Comparison of ENCODE assay signal across 9 cellular contexts in genomic region chr6:142693446-142693845, GRCh38.
DNase-seq lines count a peak whose midpoint lies in the region; ATAC-seq, FAIRE-seq and TF ChIP-seq lines count a peak whose summit lies in the region.
"Had no signal": no experiment of that assay in that cellular context is flagged by ENCODE, and none has a peak within 500 bp of the region (broad histone marks: within the 10 kb centered on the region; RNA-seq: fewer than 3 reads in every experiment).

No MANE protein-coding gene starts in this region.

- peaks cover 0 to 37% (median 5%) of the 10 kb centered on the region in 9 donors for H3K4me1 ChIP-seq in heart right ventricle
- H3K4me1 ChIP-seq in small intestine (ENCODE audit: control insufficient read depth in 2 of 2, insufficient read depth in 1 of 2, low read depth in 1 of 2, low read length in 1 of 2): no peaks in the 10 kb centered on the region

- H3K4me3 ChIP-seq in heart right ventricle: no peak overlapping the region
- H3K4me3 ChIP-seq in fibroblast of pulmonary artery (replicated peaks; ENCODE audit: low read depth, low read length): no peak overlapping the region
- H3K4me3 ChIP-seq in small intestine (ENCODE audit: low read depth in 1 of 2, low read length in 2 of 2): no peak overlapping the region
- no peak overlapping the region for H3K4me3 ChIP-seq in WERI-Rb-1 (ENCODE audit: low read depth, low read length)

- no peaks in the 10 kb centered on the region for H3K9me3 Mint-ChIP-seq in activated T-helper 17 cell treated with anti-CD3 and anti-CD28 coated beads, Interleukin-2, amount 50 U/mL, for 72 hours
- H3K9me3 Mint-ChIP-seq: activated B cell treated with CpG ODN at 0.5 μM for 24 hours had no signal

- no peaks in the 10 kb centered on the region for H3K36me3 ChIP-seq in heart right ventricle
- H3K36me3 ChIP-seq in small intestine (ENCODE audit: control insufficient read depth in 2 of 2, insufficient read depth in 2 of 2, low read length in 2 of 2): no peaks in the 10 kb centered on the region
- no peaks in the 10 kb centered on the region for H3K36me3 ChIP-seq in WERI-Rb-1

- H3K27ac ChIP-seq in heart right ventricle (peak overlapping the region in 3 of 10 donors; percentile 23 to 51 (median 29)), small intestine (ENCODE audit: low read depth in 1 of 2, low read length in 1 of 2) (no peak overlapping the region), WERI-Rb-1 (no peak overlapping the region)

- no peak for TF ChIP-seq POLR2A in GM12891 (IDR thresholded peaks at IDR 0.05; ENCODE audit: low read depth, low read length)

- DNase-seq in heart right ventricle: no peak
- DNase-seq in Right ventricle myocardium superior: no peak
- DNase-seq in fibroblast of pulmonary artery (ENCODE audit: low read depth): peak; percentile 61
- DNase-seq in small intestine: peak; percentile 32
- no peak for DNase-seq in WERI-Rb-1
- no peak for DNase-seq in GM12891 (ENCODE audit: insufficient read length, low spot score)

- H3K4me3 Mint-ChIP-seq in activated T-helper 17 cell treated with anti-CD3 and anti-CD28 coated beads, Interleukin-2, amount 50 U/mL, for 72 hours: no peak overlapping the region
- H3K4me3 Mint-ChIP-seq: activated B cell treated with CpG ODN at 0.5 μM for 24 hours had no signal

- intact Hi-C loops in heart right ventricle (cut with DNase I): loop anchor here (1.0 to 10.0 kb wide), 16 partner anchors 191 to 734 kb away; partner anchors contain the start of gene HIVEP2 (in 4 of the 10)
- intact Hi-C loops in Right ventricle myocardium superior (cut with DNase I): loop anchor here (2.0 kb wide), 1 partner anchor 333 kb away; no protein-coding TSS in a partner anchor

- ATAC-seq in heart right ventricle: peak in 7 of 8 donors; percentile 6 to 54 (median 32)
- no peak for ATAC-seq in Right ventricle myocardium superior (ENCODE audit: poor library complexity)
- ATAC-seq in activated T-helper 17 cell treated with anti-CD3 and anti-CD28 coated beads, Interleukin-2, amount 50 U/mL, for 72 hours (replicated peaks): no peak
- ATAC-seq in GM19328 (IDR thresholded peaks at IDR 0.05; ENCODE audit: unreplicated experiment): no peak

- H3K27me3 ChIP-seq in heart right ventricle (no peaks in the 10 kb centered on the region), small intestine (ENCODE audit: control insufficient read depth in 2 of 2, insufficient read depth in 2 of 2, low read length in 2 of 2) (no peaks in the 10 kb centered on the region), WERI-Rb-1 (ENCODE audit: insufficient read depth, low read depth, severe bottlenecking) (no peaks in the 10 kb centered on the region)

- WGBS in heart right ventricle, 2 donors: 84 to 89% methylated on average over 4 of the region's 4 CpGs
- 69 to 79% (median 72%) methylated on average over 4 of the region's 4 CpGs for WGBS in small intestine, 3 donors

- no peaks in the 10 kb centered on the region for H3K36me3 Mint-ChIP-seq in activated T-helper 17 cell treated with anti-CD3 and anti-CD28 coated beads, Interleukin-2, amount 50 U/mL, for 72 hours (ENCODE audit: low read depth)

- peaks cover 18% of the 10 kb centered on the region for H3K4me1 Mint-ChIP-seq in activated T-helper 17 cell treated with anti-CD3 and anti-CD28 coated beads, Interleukin-2, amount 50 U/mL, for 72 hours

- FAIRE-seq in small intestine (lab: Jason Lieb, UNC) (no peak), GM12891 (lab: Jason Lieb, UNC) (no peak)

- H3K9me3 ChIP-seq in heart right ventricle (no peaks in the 10 kb centered on the region), small intestine (ENCODE audit: control insufficient read depth, low read depth) (no peaks in the 10 kb centered on the region), WERI-Rb-1 (ENCODE audit: severe bottlenecking) (no peaks in the 10 kb centered on the region)

- peak overlapping the region; percentile 53 for H3K27ac Mint-ChIP-seq in activated T-helper 17 cell treated with anti-CD3 and anti-CD28 coated beads, Interleukin-2, amount 50 U/mL, for 72 hours
- H3K27ac Mint-ChIP-seq: activated B cell treated with CpG ODN at 0.5 μM for 24 hours had no signal

- no peak for TF ChIP-seq CTCF in heart right ventricle (IDR thresholded peaks at IDR 0.05)
- TF ChIP-seq CTCF in fibroblast of pulmonary artery (IDR thresholded peaks at IDR 0.05; ENCODE audit: low read length, missing control alignments): no peak
- TF ChIP-seq CTCF in WERI-Rb-1 (IDR thresholded peaks at IDR 0.05; ENCODE audit: low read depth, low read length): no peak

- no peaks in the 10 kb centered on the region for H3K27me3 Mint-ChIP-seq in activated T-helper 17 cell treated with anti-CD3 and anti-CD28 coated beads, Interleukin-2, amount 50 U/mL, for 72 hours
- H3K27me3 Mint-ChIP-seq: activated B cell treated with CpG ODN at 0.5 μM for 24 hours had no signal

TF ChIP-seq in GM12891, 5 proteins besides CTCF, POLR2A, EP300 and RAD21:
- no peak for TF ChIP-seq TAF1 (IDR thresholded peaks at IDR 0.05; ENCODE audit: low read depth, low read length)
- TF ChIP-seq POU2F2 (IDR thresholded peaks at IDR 0.05; ENCODE audit: low read depth, low read length): no peak
- TF ChIP-seq POLR2AphosphoS5 (IDR thresholded peaks at IDR 0.05; ENCODE audit: low read depth, low read length): no peak
- no peak for TF ChIP-seq PAX5 (IDR thresholded peaks at IDR 0.05; ENCODE audit: insufficient read depth, low read length, severe bottlenecking)
- TF ChIP-seq SPI1 (IDR thresholded peaks at IDR 0.05; ENCODE audit: low read depth, low read length): no peak
TF ChIP-seq in GM12891: peak in this region for 0.

Comparison
In these comparisons a context has a peak if more than half of its experiments do, and no peak if none do; other contexts are left out.
1. ATAC-seq: peak in heart right ventricle (7 of 8); none in Right ventricle myocardium superior (single experiment), activated T-helper 17 cell treated with anti-CD3 and anti-CD28 coated beads, Interleukin-2, amount 50 U/mL, for 72 hours (single experiment) and GM19328 (single experiment).
2. DNase-seq: peak in fibroblast of pulmonary artery (single experiment) and small intestine (single experiment); none in heart right ventricle (0 of 2), Right ventricle myocardium superior (single experiment), WERI-Rb-1 (single experiment) and GM12891 (single experiment).